1 cellular context compared by ENCODE assay signal in the genomic region with DNA sequence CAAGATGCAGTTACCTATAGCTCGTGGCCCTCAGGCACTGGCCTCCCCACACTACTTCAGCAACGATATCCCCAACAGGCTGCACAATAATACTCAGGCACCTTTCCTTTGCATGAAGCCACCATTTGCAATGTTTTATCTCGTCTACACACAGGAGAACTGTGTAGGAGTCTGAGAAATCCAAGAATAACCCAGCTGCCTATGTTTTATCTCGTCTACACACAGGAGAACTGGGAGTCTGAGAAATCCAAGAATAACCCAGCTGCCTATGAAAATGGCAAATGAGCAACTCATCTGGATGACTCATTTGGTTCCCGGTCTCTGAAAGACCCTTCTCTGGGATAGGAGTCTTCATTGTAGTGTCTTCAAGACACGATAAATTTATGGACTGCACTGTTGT.
TF ChIP-seq lines count a peak whose summit lies in the region.

No MANE protein-coding gene starts in this region.

TF ChIP-seq in K562, 482 proteins besides CTCF, POLR2A, EP300 and RAD21 (continued from another document and continues in another):
- TF ChIP-seq, protein P1, sequence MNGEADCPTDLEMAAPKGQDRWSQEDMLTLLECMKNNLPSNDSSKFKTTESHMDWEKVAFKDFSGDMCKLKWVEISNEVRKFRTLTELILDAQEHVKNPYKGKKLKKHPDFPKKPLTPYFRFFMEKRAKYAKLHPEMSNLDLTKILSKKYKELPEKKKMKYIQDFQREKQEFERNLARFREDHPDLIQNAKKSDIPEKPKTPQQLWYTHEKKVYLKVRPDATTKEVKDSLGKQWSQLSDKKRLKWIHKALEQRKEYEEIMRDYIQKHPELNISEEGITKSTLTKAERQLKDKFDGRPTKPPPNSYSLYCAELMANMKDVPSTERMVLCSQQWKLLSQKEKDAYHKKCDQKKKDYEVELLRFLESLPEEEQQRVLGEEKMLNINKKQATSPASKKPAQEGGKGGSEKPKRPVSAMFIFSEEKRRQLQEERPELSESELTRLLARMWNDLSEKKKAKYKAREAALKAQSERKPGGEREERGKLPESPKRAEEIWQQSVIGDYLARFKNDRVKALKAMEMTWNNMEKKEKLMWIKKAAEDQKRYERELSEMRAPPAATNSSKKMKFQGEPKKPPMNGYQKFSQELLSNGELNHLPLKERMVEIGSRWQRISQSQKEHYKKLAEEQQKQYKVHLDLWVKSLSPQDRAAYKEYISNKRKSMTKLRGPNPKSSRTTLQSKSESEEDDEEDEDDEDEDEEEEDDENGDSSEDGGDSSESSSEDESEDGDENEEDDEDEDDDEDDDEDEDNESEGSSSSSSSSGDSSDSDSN (IDR thresholded peaks at IDR 0.05; ENCODE audit: borderline replicate concordance in 1 of 2, low read depth in 2 of 2, low read length in 2 of 2): 0 out of 4 replicates have a peak, but pooled peaks of 1 of the 2 experiments have one; percentile 41
- TF ChIP-seq SMAD2 (IDR thresholded peaks at IDR 0.05; ENCODE audit: low read depth, low read length): no peak
- peak; percentile 86; the same call in 1 of the 2 replicates for TF ChIP-seq MEF2A (IDR thresholded peaks at IDR 0.05; ENCODE audit: control insufficient read depth, low read depth, low read length)
- TF ChIP-seq IRF2 (CRISPR knock-in tag; IDR thresholded peaks at IDR 0.05): no peak
- peak; percentile 76; the same call in 1 of the 2 replicates for TF ChIP-seq POLR2AphosphoS5 (IDR thresholded peaks at IDR 0.05; ENCODE audit: control insufficient read depth, insufficient read depth, low read depth, low read length)
- peak in 1 of 2 experiments; percentile 70; a peak in 2 of 4 replicates for TF ChIP-seq TBL1XR1 (IDR thresholded peaks at IDR 0.05; ENCODE audit: low read length in 2 of 2)
- peak; percentile 41; the same call in 1 of the 2 replicates for TF ChIP-seq LCOR (CRISPR knock-in tag; IDR thresholded peaks at IDR 0.05)
- TF ChIP-seq, protein P2, sequence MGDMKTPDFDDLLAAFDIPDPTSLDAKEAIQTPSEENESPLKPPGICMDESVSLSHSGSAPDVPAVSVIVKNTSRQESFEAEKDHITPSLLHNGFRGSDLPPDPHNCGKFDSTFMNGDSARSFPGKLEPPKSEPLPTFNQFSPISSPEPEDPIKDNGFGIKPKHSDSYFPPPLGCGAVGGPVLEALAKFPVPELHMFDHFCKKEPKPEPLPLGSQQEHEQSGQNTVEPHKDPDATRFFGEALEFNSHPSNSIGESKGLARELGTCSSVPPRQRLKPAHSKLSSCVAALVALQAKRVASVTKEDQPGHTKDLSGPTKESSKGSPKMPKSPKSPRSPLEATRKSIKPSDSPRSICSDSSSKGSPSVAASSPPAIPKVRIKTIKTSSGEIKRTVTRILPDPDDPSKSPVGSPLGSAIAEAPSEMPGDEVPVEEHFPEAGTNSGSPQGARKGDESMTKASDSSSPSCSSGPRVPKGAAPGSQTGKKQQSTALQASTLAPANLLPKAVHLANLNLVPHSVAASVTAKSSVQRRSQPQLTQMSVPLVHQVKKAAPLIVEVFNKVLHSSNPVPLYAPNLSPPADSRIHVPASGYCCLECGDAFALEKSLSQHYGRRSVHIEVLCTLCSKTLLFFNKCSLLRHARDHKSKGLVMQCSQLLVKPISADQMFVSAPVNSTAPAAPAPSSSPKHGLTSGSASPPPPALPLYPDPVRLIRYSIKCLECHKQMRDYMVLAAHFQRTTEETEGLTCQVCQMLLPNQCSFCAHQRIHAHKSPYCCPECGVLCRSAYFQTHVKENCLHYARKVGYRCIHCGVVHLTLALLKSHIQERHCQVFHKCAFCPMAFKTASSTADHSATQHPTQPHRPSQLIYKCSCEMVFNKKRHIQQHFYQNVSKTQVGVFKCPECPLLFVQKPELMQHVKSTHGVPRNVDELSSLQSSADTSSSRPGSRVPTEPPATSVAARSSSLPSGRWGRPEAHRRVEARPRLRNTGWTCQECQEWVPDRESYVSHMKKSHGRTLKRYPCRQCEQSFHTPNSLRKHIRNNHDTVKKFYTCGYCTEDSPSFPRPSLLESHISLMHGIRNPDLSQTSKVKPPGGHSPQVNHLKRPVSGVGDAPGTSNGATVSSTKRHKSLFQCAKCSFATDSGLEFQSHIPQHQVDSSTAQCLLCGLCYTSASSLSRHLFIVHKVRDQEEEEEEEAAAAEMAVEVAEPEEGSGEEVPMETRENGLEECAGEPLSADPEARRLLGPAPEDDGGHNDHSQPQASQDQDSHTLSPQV (IDR thresholded peaks at IDR 0.05): 0 out of 2 replicates have a peak, but pooled peaks have one; percentile 15
- TF ChIP-seq, protein P3, sequence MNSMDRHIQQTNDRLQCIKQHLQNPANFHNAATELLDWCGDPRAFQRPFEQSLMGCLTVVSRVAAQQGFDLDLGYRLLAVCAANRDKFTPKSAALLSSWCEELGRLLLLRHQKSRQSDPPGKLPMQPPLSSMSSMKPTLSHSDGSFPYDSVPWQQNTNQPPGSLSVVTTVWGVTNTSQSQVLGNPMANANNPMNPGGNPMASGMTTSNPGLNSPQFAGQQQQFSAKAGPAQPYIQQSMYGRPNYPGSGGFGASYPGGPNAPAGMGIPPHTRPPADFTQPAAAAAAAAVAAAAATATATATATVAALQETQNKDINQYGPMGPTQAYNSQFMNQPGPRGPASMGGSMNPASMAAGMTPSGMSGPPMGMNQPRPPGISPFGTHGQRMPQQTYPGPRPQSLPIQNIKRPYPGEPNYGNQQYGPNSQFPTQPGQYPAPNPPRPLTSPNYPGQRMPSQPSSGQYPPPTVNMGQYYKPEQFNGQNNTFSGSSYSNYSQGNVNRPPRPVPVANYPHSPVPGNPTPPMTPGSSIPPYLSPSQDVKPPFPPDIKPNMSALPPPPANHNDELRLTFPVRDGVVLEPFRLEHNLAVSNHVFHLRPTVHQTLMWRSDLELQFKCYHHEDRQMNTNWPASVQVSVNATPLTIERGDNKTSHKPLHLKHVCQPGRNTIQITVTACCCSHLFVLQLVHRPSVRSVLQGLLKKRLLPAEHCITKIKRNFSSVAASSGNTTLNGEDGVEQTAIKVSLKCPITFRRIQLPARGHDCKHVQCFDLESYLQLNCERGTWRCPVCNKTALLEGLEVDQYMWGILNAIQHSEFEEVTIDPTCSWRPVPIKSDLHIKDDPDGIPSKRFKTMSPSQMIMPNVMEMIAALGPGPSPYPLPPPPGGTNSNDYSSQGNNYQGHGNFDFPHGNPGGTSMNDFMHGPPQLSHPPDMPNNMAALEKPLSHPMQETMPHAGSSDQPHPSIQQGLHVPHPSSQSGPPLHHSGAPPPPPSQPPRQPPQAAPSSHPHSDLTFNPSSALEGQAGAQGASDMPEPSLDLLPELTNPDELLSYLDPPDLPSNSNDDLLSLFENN (IDR thresholded peaks at IDR 0.05; ENCODE audit: low read depth in 2 of 2, low read length in 2 of 2): no peak
- no peak for TF ChIP-seq CBX1 (IDR thresholded peaks at IDR 0.05; ENCODE audit: low read depth)
- TF ChIP-seq JUN (IDR thresholded peaks at IDR 0.05; ENCODE audit: borderline replicate concordance, low read depth, low read length): peak; percentile 50
- TF ChIP-seq JUN (CRISPR knock-in tag; IDR thresholded peaks at IDR 0.05; ENCODE audit: borderline replicate concordance): no peak
- no peak for TF ChIP-seq CC2D1A (IDR thresholded peaks at IDR 0.05)
- no peak for TF ChIP-seq HIVEP1 (CRISPR knock-in tag; IDR thresholded peaks at IDR 0.05)
- TF ChIP-seq ADNP (tag; IDR thresholded peaks at IDR 0.05): no peak
- TF ChIP-seq ZNF696 (CRISPR knock-in tag; conservative IDR thresholded peaks at IDR 0.05): no peak
- no peak for TF ChIP-seq RBBP5 (IDR thresholded peaks at IDR 0.05; ENCODE audit: borderline replicate concordance, insufficient read depth, low read length, poor library complexity, severe bottlenecking)
- no peak for TF ChIP-seq KLF6 (CRISPR knock-in tag; IDR thresholded peaks at IDR 0.05; ENCODE audit: borderline replicate concordance)
- TF ChIP-seq GATA2 (CRISPR knock-in tag; IDR thresholded peaks at IDR 0.05): 0 out of 2 replicates have a peak, but pooled peaks have one; percentile 48
- TF ChIP-seq, protein P4, sequence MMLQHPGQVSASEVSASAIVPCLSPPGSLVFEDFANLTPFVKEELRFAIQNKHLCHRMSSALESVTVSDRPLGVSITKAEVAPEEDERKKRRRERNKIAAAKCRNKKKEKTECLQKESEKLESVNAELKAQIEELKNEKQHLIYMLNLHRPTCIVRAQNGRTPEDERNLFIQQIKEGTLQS (IDR thresholded peaks at IDR 0.05): peak; percentile 87
- TF ChIP-seq, protein P4 (CRISPR knock-in tag; conservative IDR thresholded peaks at IDR 0.05): 0 out of 2 replicates have a peak, but pooled peaks have one; percentile 23
- TF ChIP-seq, protein P5, sequence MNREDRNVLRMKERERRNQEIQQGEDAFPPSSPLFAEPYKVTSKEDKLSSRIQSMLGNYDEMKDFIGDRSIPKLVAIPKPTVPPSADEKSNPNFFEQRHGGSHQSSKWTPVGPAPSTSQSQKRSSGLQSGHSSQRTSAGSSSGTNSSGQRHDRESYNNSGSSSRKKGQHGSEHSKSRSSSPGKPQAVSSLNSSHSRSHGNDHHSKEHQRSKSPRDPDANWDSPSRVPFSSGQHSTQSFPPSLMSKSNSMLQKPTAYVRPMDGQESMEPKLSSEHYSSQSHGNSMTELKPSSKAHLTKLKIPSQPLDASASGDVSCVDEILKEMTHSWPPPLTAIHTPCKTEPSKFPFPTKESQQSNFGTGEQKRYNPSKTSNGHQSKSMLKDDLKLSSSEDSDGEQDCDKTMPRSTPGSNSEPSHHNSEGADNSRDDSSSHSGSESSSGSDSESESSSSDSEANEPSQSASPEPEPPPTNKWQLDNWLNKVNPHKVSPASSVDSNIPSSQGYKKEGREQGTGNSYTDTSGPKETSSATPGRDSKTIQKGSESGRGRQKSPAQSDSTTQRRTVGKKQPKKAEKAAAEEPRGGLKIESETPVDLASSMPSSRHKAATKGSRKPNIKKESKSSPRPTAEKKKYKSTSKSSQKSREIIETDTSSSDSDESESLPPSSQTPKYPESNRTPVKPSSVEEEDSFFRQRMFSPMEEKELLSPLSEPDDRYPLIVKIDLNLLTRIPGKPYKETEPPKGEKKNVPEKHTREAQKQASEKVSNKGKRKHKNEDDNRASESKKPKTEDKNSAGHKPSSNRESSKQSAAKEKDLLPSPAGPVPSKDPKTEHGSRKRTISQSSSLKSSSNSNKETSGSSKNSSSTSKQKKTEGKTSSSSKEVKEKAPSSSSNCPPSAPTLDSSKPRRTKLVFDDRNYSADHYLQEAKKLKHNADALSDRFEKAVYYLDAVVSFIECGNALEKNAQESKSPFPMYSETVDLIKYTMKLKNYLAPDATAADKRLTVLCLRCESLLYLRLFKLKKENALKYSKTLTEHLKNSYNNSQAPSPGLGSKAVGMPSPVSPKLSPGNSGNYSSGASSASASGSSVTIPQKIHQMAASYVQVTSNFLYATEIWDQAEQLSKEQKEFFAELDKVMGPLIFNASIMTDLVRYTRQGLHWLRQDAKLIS (CRISPR knock-in tag; IDR thresholded peaks at IDR 0.05): peak; percentile 46; the same call in 1 of the 2 replicates
- TF ChIP-seq, protein P6, sequence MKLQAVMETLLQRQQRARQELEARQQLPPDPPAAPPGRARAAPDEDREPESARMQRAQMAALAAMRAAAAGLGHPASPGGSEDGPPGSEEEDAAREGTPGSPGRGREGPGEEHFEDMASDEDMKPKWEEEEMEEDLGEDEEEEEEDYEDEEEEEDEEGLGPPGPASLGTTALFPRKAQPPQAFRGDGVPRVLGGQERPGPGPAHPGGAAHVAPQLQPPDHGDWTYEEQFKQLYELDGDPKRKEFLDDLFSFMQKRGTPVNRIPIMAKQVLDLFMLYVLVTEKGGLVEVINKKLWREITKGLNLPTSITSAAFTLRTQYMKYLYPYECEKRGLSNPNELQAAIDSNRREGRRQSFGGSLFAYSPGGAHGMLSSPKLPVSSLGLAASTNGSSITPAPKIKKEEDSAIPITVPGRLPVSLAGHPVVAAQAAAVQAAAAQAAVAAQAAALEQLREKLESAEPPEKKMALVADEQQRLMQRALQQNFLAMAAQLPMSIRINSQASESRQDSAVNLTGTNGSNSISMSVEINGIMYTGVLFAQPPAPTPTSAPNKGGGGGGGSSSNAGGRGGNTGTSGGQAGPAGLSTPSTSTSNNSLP (IDR thresholded peaks at IDR 0.05; ENCODE audit: borderline replicate concordance, low read depth, low read length): 0 out of 2 replicates have a peak, but pooled peaks have one; percentile 14
- TF ChIP-seq NFE2 (IDR thresholded peaks at IDR 0.05; ENCODE audit: low read depth): 0 out of 2 replicates have a peak, but pooled peaks have one; percentile 22
- TF ChIP-seq TFAM (CRISPR knock-in tag; conservative IDR thresholded peaks at IDR 0.05): no peak
- TF ChIP-seq ZSCAN32 (CRISPR knock-in tag; IDR thresholded peaks at IDR 0.05): no peak
- TF ChIP-seq STAT5A (IDR thresholded peaks at IDR 0.05; ENCODE audit: borderline replicate concordance, low read length): peak; percentile 43; the same call in 1 of the 2 replicates
- TF ChIP-seq HDAC3 (IDR thresholded peaks at IDR 0.05; ENCODE audit: borderline replicate concordance, partially characterized antibody): peak; percentile 59
- TF ChIP-seq SMARCA4 (IDR thresholded peaks at IDR 0.05): peak; percentile 72
- TF ChIP-seq, protein P7, sequence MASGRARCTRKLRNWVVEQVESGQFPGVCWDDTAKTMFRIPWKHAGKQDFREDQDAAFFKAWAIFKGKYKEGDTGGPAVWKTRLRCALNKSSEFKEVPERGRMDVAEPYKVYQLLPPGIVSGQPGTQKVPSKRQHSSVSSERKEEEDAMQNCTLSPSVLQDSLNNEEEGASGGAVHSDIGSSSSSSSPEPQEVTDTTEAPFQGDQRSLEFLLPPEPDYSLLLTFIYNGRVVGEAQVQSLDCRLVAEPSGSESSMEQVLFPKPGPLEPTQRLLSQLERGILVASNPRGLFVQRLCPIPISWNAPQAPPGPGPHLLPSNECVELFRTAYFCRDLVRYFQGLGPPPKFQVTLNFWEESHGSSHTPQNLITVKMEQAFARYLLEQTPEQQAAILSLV (tag; IDR thresholded peaks at IDR 0.05): no peak
- no peak for TF ChIP-seq SPI1 (IDR thresholded peaks at IDR 0.05; ENCODE audit: borderline replicate concordance, low read depth, low read length)
- TF ChIP-seq CBFA2T2 (conservative IDR thresholded peaks at IDR 0.05): peak; percentile 89
- no peak for TF ChIP-seq KLF1 (tag; IDR thresholded peaks at IDR 0.05)
- peak; percentile 77 for TF ChIP-seq SMAD4 (CRISPR knock-in tag; conservative IDR thresholded peaks at IDR 0.05)
- TF ChIP-seq, protein P8, sequence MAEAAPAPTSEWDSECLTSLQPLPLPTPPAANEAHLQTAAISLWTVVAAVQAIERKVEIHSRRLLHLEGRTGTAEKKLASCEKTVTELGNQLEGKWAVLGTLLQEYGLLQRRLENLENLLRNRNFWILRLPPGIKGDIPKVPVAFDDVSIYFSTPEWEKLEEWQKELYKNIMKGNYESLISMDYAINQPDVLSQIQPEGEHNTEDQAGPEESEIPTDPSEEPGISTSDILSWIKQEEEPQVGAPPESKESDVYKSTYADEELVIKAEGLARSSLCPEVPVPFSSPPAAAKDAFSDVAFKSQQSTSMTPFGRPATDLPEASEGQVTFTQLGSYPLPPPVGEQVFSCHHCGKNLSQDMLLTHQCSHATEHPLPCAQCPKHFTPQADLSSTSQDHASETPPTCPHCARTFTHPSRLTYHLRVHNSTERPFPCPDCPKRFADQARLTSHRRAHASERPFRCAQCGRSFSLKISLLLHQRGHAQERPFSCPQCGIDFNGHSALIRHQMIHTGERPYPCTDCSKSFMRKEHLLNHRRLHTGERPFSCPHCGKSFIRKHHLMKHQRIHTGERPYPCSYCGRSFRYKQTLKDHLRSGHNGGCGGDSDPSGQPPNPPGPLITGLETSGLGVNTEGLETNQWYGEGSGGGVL (CRISPR knock-in tag; IDR thresholded peaks at IDR 0.05): no peak
- peak; percentile 92 for TF ChIP-seq CBFA2T3 (IDR thresholded peaks at IDR 0.05)
- TF ChIP-seq ZNF76 (CRISPR knock-in tag; IDR thresholded peaks at IDR 0.05; ENCODE audit: borderline replicate concordance): no peak
- TF ChIP-seq ATF7 (IDR thresholded peaks at IDR 0.05): 0 out of 2 replicates have a peak, but pooled peaks have one; percentile 9
- peak; percentile 90 for TF ChIP-seq TCF3 (CRISPR knock-in tag; IDR thresholded peaks at IDR 0.05)
